1 cellular context compared by ENCODE assay signal in genomic region chr1:85406081-85406480, GRCh38.
TF ChIP-seq lines count a peak whose summit lies in the region.

No MANE protein-coding gene starts in this region.

TF ChIP-seq in endothelial cell of umbilical vein, 7 proteins besides CTCF, POLR2A, EP300 and RAD21:
- TF ChIP-seq POLR2AphosphoS5 (IDR thresholded peaks at IDR 0.05; ENCODE audit: insufficient read depth, low read depth, low read length) = no peak
- TF ChIP-seq MYC (IDR thresholded peaks at IDR 0.05; ENCODE audit: low read depth, low read length) = no peak
- no peak for TF ChIP-seq FOS (IDR thresholded peaks at IDR 0.05; ENCODE audit: borderline replicate concordance, insufficient read depth, low read length)
- TF ChIP-seq EZH2 (IDR thresholded peaks at IDR 0.05; ENCODE audit: borderline replicate concordance, low read depth, low read length, severe bottlenecking) = no peak
- no peak for TF ChIP-seq GATA2 (IDR thresholded peaks at IDR 0.05; ENCODE audit: insufficient read depth, insufficient read length, low read depth, low read length)
- TF ChIP-seq MAX (IDR thresholded peaks at IDR 0.05; ENCODE audit: insufficient read depth, insufficient read length) = no peak
- TF ChIP-seq JUN (IDR thresholded peaks at IDR 0.05; ENCODE audit: borderline replicate concordance, insufficient read depth, insufficient read length, low read depth) = no peak
TF ChIP-seq in endothelial cell of umbilical vein: peak in this region for 0.
